In the genomic region with DNA sequence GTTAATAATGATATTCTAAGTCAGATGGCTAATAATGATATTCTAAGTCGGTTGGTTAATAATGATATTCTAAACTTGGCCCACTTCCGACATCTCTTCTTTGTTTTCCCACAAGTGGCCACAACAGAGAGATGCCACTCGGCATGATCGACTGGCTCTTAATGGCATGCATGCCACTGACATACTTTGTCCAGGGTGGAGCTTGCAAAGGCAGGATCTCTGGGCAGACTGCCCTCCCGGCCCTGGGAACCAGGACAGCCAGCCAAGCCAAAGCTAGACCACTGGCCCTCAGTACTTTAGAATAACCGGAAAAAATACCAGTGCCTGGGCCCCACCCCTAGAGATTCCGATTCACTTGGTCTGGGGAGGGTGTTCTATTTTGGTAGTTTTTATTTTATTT, we compare ENCODE assay signal across 28 cellular contexts.
A peak's percentile ranks its signal among the peaks of the same experiment; 100 is the strongest.
DNase-seq lines count a peak whose midpoint lies in the region; ATAC-seq and TF ChIP-seq lines count a peak whose summit lies in the region.
"Had no signal": no experiment of that assay in that cellular context is flagged by ENCODE, and none has a peak within 500 bp of the region (broad histone marks: within the 10 kb centered on the region; RNA-seq: fewer than 3 reads in every experiment).

No MANE protein-coding gene starts in this region.

- H3K4me3 Mint-ChIP-seq in chondrocyte (ENCODE audit: unreplicated experiment), result no peak overlapping the region
- no peak overlapping the region for H3K4me3 Mint-ChIP-seq in effector memory CD8-positive, alpha-beta T cell
- H3K4me3 Mint-ChIP-seq: activated CD8-positive, alpha-beta T cell treated with anti-CD3 and anti-CD28 coated beads, Interleukin-2, amount 10 ng/mL, durations not matched to agents 7 days and 5 days; HFFc6; nephron; stimulated activated naive CD8-positive, alpha-beta T cell treated with anti-CD3 and anti-CD28 coated beads, Interleukin-15, Interleukin-2, amounts not matched to agents 100 ng/mL and 50 ng/mL, for 24 hours had no signal

- peaks cover 38% of the 10 kb centered on the region for H3K4me1 Mint-ChIP-seq in chondrocyte (ENCODE audit: low read depth)
- H3K4me1 Mint-ChIP-seq in effector memory CD8-positive, alpha-beta T cell (ENCODE audit: low read depth in 2 of 2), result peaks cover 5 to 10% of the 10 kb centered on the region in 2 donors

- H3K4me1 ChIP-seq in right atrium auricular region (peaks cover 0 to 35% of the 10 kb centered on the region in 2 donors), left lung (peaks cover 0 to 14% of the 10 kb centered on the region in 2 donors)
- H3K4me1 ChIP-seq: BE2C had no signal

- ATAC-seq in Right ventricle myocardium inferior, result peak; percentile 69
- peak; percentile 47 for ATAC-seq in left lung
- ATAC-seq in GM21619 (IDR thresholded peaks at IDR 0.05; ENCODE audit: unreplicated experiment), result no peak
- no peak for ATAC-seq in effector memory CD8-positive, alpha-beta T cell (replicated peaks)
- ATAC-seq: activated CD8-positive, alpha-beta T cell treated with anti-CD3 and anti-CD28 coated beads, Interleukin-2, amount 10 ng/mL, durations not matched to agents 7 days and 5 days; K562 had no signal

- no peaks in the 10 kb centered on the region for H3K36me3 ChIP-seq in right atrium auricular region
- H3K36me3 ChIP-seq in left lung, result no peaks in the 10 kb centered on the region
- H3K36me3 ChIP-seq: BE2C, ovary, tibial artery had no signal

- peaks cover 11% of the 10 kb centered on the region for H3K36me3 Mint-ChIP-seq in chondrocyte (ENCODE audit: low read depth)
- no peaks in the 10 kb centered on the region for H3K36me3 Mint-ChIP-seq in effector memory CD8-positive, alpha-beta T cell (ENCODE audit: insufficient read depth)

- intact Hi-C loops in Right ventricle myocardium inferior (cut with DNase I) (no loop called here), left lung (cut with DNase I) (no loop called here), posterior vena cava (cut with DNase I) (no loop called here)

- H3K4me3 ChIP-seq in right atrium auricular region (no peak overlapping the region), left lung (no peak overlapping the region)
- H3K4me3 ChIP-seq: K562, ovary, SK-N-MC, tibial artery had no signal

- H3K9me3 ChIP-seq in right atrium auricular region, result no peaks in the 10 kb centered on the region
- no peaks in the 10 kb centered on the region for H3K9me3 ChIP-seq in left lung
- H3K9me3 ChIP-seq: BE2C, ovary, tibial artery had no signal

- no peaks in the 10 kb centered on the region for H3K9me3 Mint-ChIP-seq in chondrocyte (ENCODE audit: low read depth)
- no peaks in the 10 kb centered on the region for H3K9me3 Mint-ChIP-seq in effector memory CD8-positive, alpha-beta T cell
- H3K9me3 Mint-ChIP-seq: nephron; stimulated activated naive CD8-positive, alpha-beta T cell treated with anti-CD3 and anti-CD28 coated beads, Interleukin-15, Interleukin-2, amounts not matched to agents 100 ng/mL and 50 ng/mL, for 24 hours had no signal

- H3K27me3 Mint-ChIP-seq in chondrocyte (ENCODE audit: low read depth), result no peaks in the 10 kb centered on the region
- H3K27me3 Mint-ChIP-seq in effector memory CD8-positive, alpha-beta T cell, result peaks cover 5 to 6% of the 10 kb centered on the region in 2 donors
- H3K27me3 Mint-ChIP-seq: stimulated activated naive CD8-positive, alpha-beta T cell treated with anti-CD3 and anti-CD28 coated beads, Interleukin-15, Interleukin-2, amounts not matched to agents 100 ng/mL and 50 ng/mL, for 24 hours had no signal

- no peak for TF ChIP-seq CTCF in right atrium auricular region (IDR thresholded peaks at IDR 0.05)
- no peak for TF ChIP-seq CTCF in chondrocyte (IDR thresholded peaks at IDR 0.05)
- no peak for TF ChIP-seq CTCF in left lung (IDR thresholded peaks at IDR 0.05)

- DNase-seq in Right ventricle myocardium inferior (ENCODE audit: missing footprints), result no peak
- DNase-seq in right atrium auricular region (ENCODE audit: low spot score), result no peak
- DNase-seq in chondrocyte (ENCODE audit: low spot score), result no peak
- no peak for DNase-seq in left lung
- DNase-seq in effector memory CD8-positive, alpha-beta T cell, result no peak
- no peak for DNase-seq in SHP77 treated with DMSO at 0.1 percent for 48 hours (lab: John Stamatoyannopoulos, UW)
- DNase-seq in posterior vena cava (ENCODE audit: low spot score), result no peak
- DNase-seq: 8988T; activated CD8-positive, alpha-beta T cell treated with anti-CD3 and anti-CD28 coated beads, Interleukin-2, amount 10 ng/mL, durations not matched to agents 7 days and 5 days; activated effector memory CD4-positive, alpha-beta T cell treated with anti-CD3 and anti-CD28 coated beads, Interleukin-2, amount 50 U/mL, for 16 hours; activated T-cell treated with anti-CD3 and anti-CD28 coated beads for 4 hours; BE2C; GF-D8; HFFc6; kidney glomerular epithelial cell; midbrain; MV-4-11; NCI-H1694; NCI-H2171 treated with DMSO at 0.1 percent for 48 hours; NCI-H524 treated with DMSO at 0.1 percent for 48 hours; ovary; T-helper 2 cell; tibial artery had no signal

- no peaks in the 10 kb centered on the region for H3K27me3 ChIP-seq in right atrium auricular region
- H3K27me3 ChIP-seq in left lung, result no peaks in the 10 kb centered on the region
- H3K27me3 ChIP-seq: BE2C, ovary, tibial artery had no signal

- H3K27ac ChIP-seq in right atrium auricular region, result peak overlapping the region in 1 of 2 donors; percentile 15
- no peak overlapping the region for H3K27ac ChIP-seq in left lung
- H3K27ac ChIP-seq: ovary, SK-N-MC, tibial artery had no signal

- peak overlapping the region; percentile 43 for H3K27ac Mint-ChIP-seq in chondrocyte (ENCODE audit: unreplicated experiment)
- H3K27ac Mint-ChIP-seq in effector memory CD8-positive, alpha-beta T cell, result no peak overlapping the region
- H3K27ac Mint-ChIP-seq: activated CD8-positive, alpha-beta T cell treated with anti-CD3 and anti-CD28 coated beads, Interleukin-2, amount 10 ng/mL, durations not matched to agents 7 days and 5 days; HFFc6; nephron; stimulated activated naive CD8-positive, alpha-beta T cell treated with anti-CD3 and anti-CD28 coated beads, Interleukin-15, Interleukin-2, amounts not matched to agents 100 ng/mL and 50 ng/mL, for 24 hours had no signal

Comparison
In these comparisons a context has a peak if more than half of its experiments do, and no peak if none do; other contexts are left out.
1. ATAC-seq: peak in Right ventricle myocardium inferior (single experiment) and left lung (single experiment); none in GM21619 (single experiment) and effector memory CD8-positive, alpha-beta T cell (single experiment).